Comparison of ENCODE assay signal across 16 cellular contexts in genomic region chr6:21997414-21998037, GRCh38.
A peak's percentile ranks its signal among the peaks of the same experiment; 100 is the strongest.
DNase-seq lines count a peak whose midpoint lies in the region; ATAC-seq, FAIRE-seq and TF ChIP-seq lines count a peak whose summit lies in the region.
"Had no signal": no experiment of that assay in that cellular context is flagged by ENCODE, and none has a peak within 500 bp of the region (broad histone marks: within the 10 kb centered on the region; RNA-seq: fewer than 3 reads in every experiment).

No MANE protein-coding gene starts in this region.

- FAIRE-seq in astrocyte (lab: Jason Lieb, UNC) = peak; percentile 45
- FAIRE-seq: colon had no signal

- H3K27ac Mint-ChIP-seq in astrocyte (ENCODE audit: unreplicated experiment) = peak overlapping the region; percentile 92
- H3K27ac Mint-ChIP-seq: activated CD4-positive, alpha-beta T cell treated with anti-CD3 and anti-CD28 coated beads, Interleukin-2, amount 10 ng/mL, durations not matched to agents 24 days and 14 days; activated naive CD8-positive, alpha-beta T cell treated with anti-CD3 and anti-CD28 coated beads, Interleukin-2, amount 10 ng/mL, durations not matched to agents 7 days and 5 days had no signal

- peak overlapping the region; percentile 34 for H3K4me3 Mint-ChIP-seq in astrocyte (ENCODE audit: unreplicated experiment)
- H3K4me3 Mint-ChIP-seq: activated CD4-positive, alpha-beta T cell treated with anti-CD3 and anti-CD28 coated beads, Interleukin-2, amount 10 ng/mL, durations not matched to agents 24 days and 14 days; activated naive CD8-positive, alpha-beta T cell treated with anti-CD3 and anti-CD28 coated beads, Interleukin-2, amount 10 ng/mL, durations not matched to agents 7 days and 5 days; activated T-cell treated with anti-CD3 and anti-CD28 coated beads, Interleukin-2, amount 50 U/mL, for 4 hours had no signal

- H3K27me3 ChIP-seq in BLaER1 treated with 17β-estradiol and CSF1 and Interleukin-3, amounts not matched to agents 10 nM and 100 nM = no peaks in the 10 kb centered on the region
- H3K27me3 ChIP-seq in astrocyte (ENCODE audit: insufficient read depth, low read length) = no peaks in the 10 kb centered on the region
- H3K27me3 ChIP-seq: testis had no signal

- H3K27me3 Mint-ChIP-seq in astrocyte (ENCODE audit: low read depth, unreplicated experiment) = no peaks in the 10 kb centered on the region

- H3K4me3 ChIP-seq in BLaER1 treated with 17β-estradiol and CSF1 and Interleukin-3, amounts not matched to agents 10 nM and 100 nM = peak overlapping the region in 2 of 10 experiments; percentile 5 to 12; a peak in 3 of 20 replicates
- peak overlapping the region; percentile 18 for H3K4me3 ChIP-seq in astrocyte (ENCODE audit: insufficient read depth, low read depth, low read length)
- no peak overlapping the region for H3K4me3 ChIP-seq in mesodermal cell (ENCODE audit: extremely low read depth, insufficient read depth, low read length, poor library complexity, severe bottlenecking)
- H3K4me3 ChIP-seq: testis had no signal

- peak overlapping the region; percentile 43 to 82 (median 75) for H3K4me2 ChIP-seq in BLaER1 treated with 17β-estradiol and CSF1 and Interleukin-3, amounts not matched to agents 10 nM and 100 nM
- H3K4me2 ChIP-seq in astrocyte (ENCODE audit: low read length) = peak overlapping the region; percentile 55

- H3K9ac ChIP-seq in BLaER1 treated with 17β-estradiol and CSF1 and Interleukin-3, amounts not matched to agents 10 nM and 100 nM = peak overlapping the region in 7 of 11 experiments; percentile 25 to 45 (median 38); a peak in 9 of 22 replicates
- H3K9ac ChIP-seq in astrocyte (ENCODE audit: low read length) = peak overlapping the region; percentile 28

- H3K4me1 Mint-ChIP-seq in astrocyte (ENCODE audit: low read depth, unreplicated experiment) = peaks cover 70% of the 10 kb centered on the region

- peak; percentile 24 for DNase-seq in M059J (ENCODE audit: low read depth)
- DNase-seq in astrocyte (ENCODE audit: low read depth) = peak; percentile 75
- no peak for DNase-seq in mucosa of gallbladder (ENCODE audit: low spot score)
- no peak for DNase-seq in NCI-H1417 (lab: John Stamatoyannopoulos, UW)
- DNase-seq in NCI-H1105 treated with DMSO at 0.1 percent for 48 hours (lab: John Stamatoyannopoulos, UW) = no peak
- DNase-seq: activated CD4-positive, alpha-beta T cell treated with anti-CD3 and anti-CD28 coated beads, Interleukin-2, amount 10 ng/mL, durations not matched to agents 24 days and 14 days; activated naive CD8-positive, alpha-beta T cell treated with anti-CD3 and anti-CD28 coated beads, Interleukin-2, amount 10 ng/mL, durations not matched to agents 7 days and 5 days; activated T-cell treated with anti-CD3 and anti-CD28 coated beads, Interleukin-2, amount 50 U/mL, for 4 hours; DMS53; NCI-H226; nucleus accumbens; testis had no signal

- no peaks in the 10 kb centered on the region for H3K79me2 ChIP-seq in astrocyte (ENCODE audit: insufficient read depth, low read length)

- peak overlapping the region in 8 of 11 experiments; percentile 30 to 70 (median 56); a peak in 16 of 22 replicates for H3K27ac ChIP-seq in BLaER1 treated with 17β-estradiol and CSF1 and Interleukin-3, amounts not matched to agents 10 nM and 100 nM
- H3K27ac ChIP-seq in astrocyte (ENCODE audit: low read depth, low read length) (peak overlapping the region; percentile 37), mesodermal cell (ENCODE audit: low read depth, low read length, severe bottlenecking) (peak overlapping the region; percentile 89)
- H3K27ac ChIP-seq: testis had no signal

- H3K36me3 Mint-ChIP-seq in astrocyte (ENCODE audit: low read depth, unreplicated experiment) = peaks cover 2% of the 10 kb centered on the region
- H3K36me3 Mint-ChIP-seq: activated naive CD8-positive, alpha-beta T cell treated with anti-CD3 and anti-CD28 coated beads, Interleukin-2, amount 10 ng/mL, durations not matched to agents 7 days and 5 days had no signal

- H3K9me3 Mint-ChIP-seq in astrocyte (ENCODE audit: unreplicated experiment) = no peaks in the 10 kb centered on the region
- H3K9me3 Mint-ChIP-seq: activated CD4-positive, alpha-beta T cell treated with anti-CD3 and anti-CD28 coated beads, Interleukin-2, amount 10 ng/mL, durations not matched to agents 24 days and 14 days; activated naive CD8-positive, alpha-beta T cell treated with anti-CD3 and anti-CD28 coated beads, Interleukin-2, amount 10 ng/mL, durations not matched to agents 7 days and 5 days; activated T-cell treated with anti-CD3 and anti-CD28 coated beads, Interleukin-2, amount 50 U/mL, for 4 hours had no signal

- no peak for ATAC-seq in GM19395 (IDR thresholded peaks at IDR 0.05; ENCODE audit: unreplicated experiment)
- ATAC-seq: activated T-cell treated with anti-CD3 and anti-CD28 coated beads, Interleukin-2, amount 50 U/mL, for 4 hours had no signal

- H3K36me3 ChIP-seq in BLaER1 treated with 17β-estradiol and CSF1 and Interleukin-3, amounts not matched to agents 10 nM and 100 nM = peaks cover 0 to 40% (median 5%) of the 10 kb centered on the region in 11 experiments; a peak in 5 of 22 replicates
- H3K36me3 ChIP-seq in astrocyte (ENCODE audit: insufficient read depth, low read length) (no peaks in the 10 kb centered on the region), mesodermal cell (ENCODE audit: control insufficient read depth, insufficient read depth, low read length) (no peaks in the 10 kb centered on the region)

- H4K20me1 ChIP-seq in BLaER1 treated with 17β-estradiol and CSF1 and Interleukin-3, amounts not matched to agents 10 nM and 100 nM = no peaks in the 10 kb centered on the region
- no peaks in the 10 kb centered on the region for H4K20me1 ChIP-seq in astrocyte (ENCODE audit: insufficient read depth, low read length)

- WGBS in mesodermal cell (ENCODE audit: insufficient coverage in 2 of 2), 2 experiments = no CpG with 5 or more reads among the region's 3 CpGs

- peak overlapping the region; percentile 16 for H2AFZ ChIP-seq in astrocyte (ENCODE audit: low read depth, low read length)

- no peaks in the 10 kb centered on the region; a peak in 1 of 22 replicates for H3K9me3 ChIP-seq in BLaER1 treated with 17β-estradiol and CSF1 and Interleukin-3, amounts not matched to agents 10 nM and 100 nM (replicated peaks in 1 of 11)
- H3K9me3 ChIP-seq in astrocyte (ENCODE audit: insufficient read depth, low read depth, low read length) (no peaks in the 10 kb centered on the region), mesodermal cell (ENCODE audit: control insufficient read depth, low read length) (no peaks in the 10 kb centered on the region)
- H3K9me3 ChIP-seq: testis had no signal

- H3K4me1 ChIP-seq in BLaER1 treated with 17β-estradiol and CSF1 and Interleukin-3, amounts not matched to agents 10 nM and 100 nM = peaks cover 38 to 58% (median 48%) of the 10 kb centered on the region in 10 experiments
- H3K4me1 ChIP-seq in astrocyte (ENCODE audit: insufficient read depth, low read length) (peaks cover 37% of the 10 kb centered on the region), mesodermal cell (ENCODE audit: control insufficient read depth, insufficient read depth, low read length, poor library complexity, severe bottlenecking) (peaks cover 54% of the 10 kb centered on the region)
- H3K4me1 ChIP-seq: testis had no signal

- TF ChIP-seq CTCF in astrocyte (IDR thresholded peaks at IDR 0.05; ENCODE audit: insufficient read depth, low read depth, low read length) = no peak

Comparison
In these comparisons a context has a peak if more than half of its experiments do, and no peak if none do; other contexts are left out.
1. H3K27ac ChIP-seq: peak in every context shown above with its lines; median percentile 89 in mesodermal cell; 56 in BLaER1 treated with 17β-estradiol and CSF1 and Interleukin-3, amounts not matched to agents 10 nM and 100 nM; 37 in astrocyte.
2. DNase-seq: peak in M059J (single experiment) and astrocyte (single experiment); none in mucosa of gallbladder (single experiment), NCI-H1417 (0 of 3) and NCI-H1105 treated with DMSO at 0.1 percent for 48 hours (single experiment).